ENCODE assay signal across 16 cellular contexts in genomic region chr2:58709687-58710354, GRCh38.
DNase-seq lines count a peak whose midpoint lies in the region; ATAC-seq, FAIRE-seq and TF ChIP-seq lines count a peak whose summit lies in the region.
"Had no signal": no experiment of that assay in that cellular context is flagged by ENCODE, and none has a peak within 500 bp of the region (broad histone marks: within the 10 kb centered on the region; RNA-seq: fewer than 3 reads in every experiment).

No MANE protein-coding gene starts in this region.

- peak overlapping the region; percentile 62 for H2AFZ ChIP-seq in Loucy (ENCODE audit: low read length)
- no peak overlapping the region for H2AFZ ChIP-seq in neural progenitor cell (replicated peaks)
- H2AFZ ChIP-seq in PC-9: no peak overlapping the region

- H3K4me1 Mint-ChIP-seq in WTC11: peaks cover 4% of the 10 kb centered on the region
- peaks cover 13% of the 10 kb centered on the region for H3K4me1 Mint-ChIP-seq in neural progenitor cell
- H3K4me1 Mint-ChIP-seq: B cell had no signal

- peak; percentile 42 to 58; a peak in 4 of 6 replicates for ATAC-seq in A549
- ATAC-seq in WTC11: peak; percentile 27; the same call in 1 of the 2 replicates
- ATAC-seq in HG02763 (IDR thresholded peaks at IDR 0.05; ENCODE audit: unreplicated experiment): no peak
- ATAC-seq: HepG2 had no signal

- no peaks in the 10 kb centered on the region for H3F3A ChIP-seq in Loucy (ENCODE audit: low read depth)
- peaks cover 8% of the 10 kb centered on the region for H3F3A ChIP-seq in neural progenitor cell (ENCODE audit: low read depth)
- no peaks in the 10 kb centered on the region for H3F3A ChIP-seq in PC-9 (ENCODE audit: insufficient read depth, low read depth)

- intact Hi-C loops in PC-9 (cut with micrococcal nuclease; ENCODE audit: unreplicated experiment): no loop called here

- no peak for TF ChIP-seq RAD21 in A549 (conservative IDR thresholded peaks at IDR 0.05 in 1 of 2, IDR thresholded peaks at IDR 0.05 in 1 of 2)

- H3K27me3 ChIP-seq in Loucy (ENCODE audit: insufficient read depth, low read length, poor library complexity, severe bottlenecking) (no peaks in the 10 kb centered on the region), neural progenitor cell (no peaks in the 10 kb centered on the region), PC-9 (ENCODE audit: insufficient read depth, low read depth) (no peaks in the 10 kb centered on the region)

- CTCF ChIA-PET in A549 (lab: Yijun Ruan, JAX): no interaction called here
- CTCF ChIA-PET in WTC11 (lab: Charles Lee): no interaction called here
- CTCF ChIA-PET in PC-9 (lab: Charles Lee): no interaction called here

- TF ChIP-seq POLR2A in A549 (IDR thresholded peaks at IDR 0.05; ENCODE audit: low read length): no peak

- no peak for TF ChIP-seq EP300 in A549 (IDR thresholded peaks at IDR 0.05)

- H3K27me3 Mint-ChIP-seq in WTC11 (ENCODE audit: low read depth): no peaks in the 10 kb centered on the region
- peaks cover 2% of the 10 kb centered on the region for H3K27me3 Mint-ChIP-seq in neural progenitor cell (ENCODE audit: insufficient read depth, low read depth)
- H3K27me3 Mint-ChIP-seq: CD4-positive, alpha-beta T cell had no signal

- H3K4me2 ChIP-seq in A549: no peak overlapping the region
- H3K4me2 ChIP-seq in Loucy (ENCODE audit: low read depth, low read length, poor library complexity, severe bottlenecking): no peak overlapping the region
- no peak overlapping the region for H3K4me2 ChIP-seq in neural progenitor cell
- no peak overlapping the region for H3K4me2 ChIP-seq in PC-9

- H3K4me3 ChIP-seq in A549 (no peak overlapping the region), Loucy (ENCODE audit: low read length, poor library complexity, severe bottlenecking) (no peak overlapping the region), neural progenitor cell (no peak overlapping the region), PC-9 (no peak overlapping the region)

- TF ChIP-seq CTCF in A549 (IDR thresholded peaks at IDR 0.05) (no peak), Loucy (conservative IDR thresholded peaks at IDR 0.05; ENCODE audit: low read length) (no peak), WTC11 (IDR thresholded peaks at IDR 0.05) (no peak), neural progenitor cell (IDR thresholded peaks at IDR 0.05) (no peak), PC-9 (conservative IDR thresholded peaks at IDR 0.05) (no peak)

- H3K9ac ChIP-seq in Loucy (ENCODE audit: low read depth, low read length, poor library complexity, severe bottlenecking) (peak overlapping the region; percentile 29), neural progenitor cell (no peak overlapping the region)

- H3K4me1 ChIP-seq in A549: no peaks in the 10 kb centered on the region
- H3K4me1 ChIP-seq in Loucy (ENCODE audit: insufficient read depth, low read length, poor library complexity, severe bottlenecking): peaks cover 17% of the 10 kb centered on the region
- H3K4me1 ChIP-seq in neural progenitor cell: peaks cover 12% of the 10 kb centered on the region
- H3K4me1 ChIP-seq in PC-9 (replicated peaks; ENCODE audit: insufficient read depth): no peaks in the 10 kb centered on the region

- H3K9me2 ChIP-seq in Loucy (replicated peaks; ENCODE audit: low read depth, low read length) (no peaks in the 10 kb centered on the region), PC-9 (ENCODE audit: insufficient read depth) (no peaks in the 10 kb centered on the region)

- H3K36me3 Mint-ChIP-seq in WTC11: no peaks in the 10 kb centered on the region
- no peaks in the 10 kb centered on the region for H3K36me3 Mint-ChIP-seq in neural progenitor cell

- H4K20me1 ChIP-seq in Loucy (ENCODE audit: insufficient read depth, low read length, poor library complexity, severe bottlenecking): no peaks in the 10 kb centered on the region
- no peaks in the 10 kb centered on the region for H4K20me1 ChIP-seq in neural progenitor cell (ENCODE audit: low read depth)
- no peaks in the 10 kb centered on the region for H4K20me1 ChIP-seq in PC-9 (ENCODE audit: insufficient read depth)

- BruUV-seq in PC-9 (replicated peaks; lab: Mats Ljungman, UMichigan): no TSS peak

- H3K27ac ChIP-seq in A549 (no peak overlapping the region), neural progenitor cell (no peak overlapping the region), PC-9 (no peak overlapping the region)

- 12% methylated on average over 1 of the region's 1 CpG for WGBS in A549 (ENCODE audit: missing lambda C conversion rate)

- H3K4me3 Mint-ChIP-seq in WTC11 (no peak overlapping the region), neural progenitor cell (no peak overlapping the region)
- H3K4me3 Mint-ChIP-seq: B cell; CD4-positive, alpha-beta T cell; H9 had no signal

- H3K27ac Mint-ChIP-seq in WTC11 (0 out of 2 replicates have a peak overlapping the region, but pooled peaks have one; percentile 47), neural progenitor cell (peak overlapping the region; percentile 20)
- H3K27ac Mint-ChIP-seq: B cell; CD4-positive, alpha-beta T cell had no signal

- POLR2A ChIA-PET in A549 (lab: Yijun Ruan, JAX): interaction anchor here (0.6 kb wide), 1 partner anchor 1179 kb away, joined by 3 read pairs; no protein-coding TSS in a partner anchor
- POLR2A ChIA-PET in WTC11 (lab: Charles Lee): no interaction called here
- POLR2A ChIA-PET in PC-9 (lab: Charles Lee; ENCODE audit: unreplicated experiment): no interaction called here

- no peak for FAIRE-seq in A549 (lab: Jason Lieb, UNC)
- FAIRE-seq: GM12892, HepG2, HTR-8/SVneo had no signal

- DNase-seq in A549 (ENCODE audit: low read depth in 1 of 2, low spot score in 1 of 2) (no peak), WTC11 (ENCODE audit: low spot score) (no peak), neural progenitor cell (ENCODE audit: low spot score) (peak; percentile 23), PC-9 (no peak), NK-92 (lab: John Stamatoyannopoulos, UW; ENCODE audit: unreplicated experiment) (no peak)
- DNase-seq: C1 segment of cervical spinal cord; CD4-positive, alpha-beta T cell; DMS79; GOT3; H9 had no signal

- no peaks in the 10 kb centered on the region for H3K9me3 Mint-ChIP-seq in WTC11
- H3K9me3 Mint-ChIP-seq in neural progenitor cell: no peaks in the 10 kb centered on the region
- H3K9me3 Mint-ChIP-seq: CD4-positive, alpha-beta T cell; H9 had no signal

- H3K9me3 ChIP-seq in A549: no peaks in the 10 kb centered on the region
- H3K9me3 ChIP-seq in Loucy (ENCODE audit: insufficient read depth, low read depth, low read length): no peaks in the 10 kb centered on the region
- no peaks in the 10 kb centered on the region for H3K9me3 ChIP-seq in neural progenitor cell (ENCODE audit: low read depth)
- no peaks in the 10 kb centered on the region for H3K9me3 ChIP-seq in PC-9 (ENCODE audit: insufficient read depth, low read depth)

- no peaks in the 10 kb centered on the region for H3K79me2 ChIP-seq in Loucy (ENCODE audit: insufficient read depth, low read length)
- H3K79me2 ChIP-seq in neural progenitor cell (ENCODE audit: low read depth): no peaks in the 10 kb centered on the region
- no peaks in the 10 kb centered on the region for H3K79me2 ChIP-seq in PC-9 (ENCODE audit: low read depth)

- H3K36me3 ChIP-seq in Loucy (ENCODE audit: insufficient read depth, low read length): no peaks in the 10 kb centered on the region
- H3K36me3 ChIP-seq in neural progenitor cell: no peaks in the 10 kb centered on the region
- H3K36me3 ChIP-seq in PC-9 (ENCODE audit: low read depth): no peaks in the 10 kb centered on the region

TF ChIP-seq in A549, 52 proteins besides CTCF, POLR2A, EP300 and RAD21 (continues in another document):
- no peak for TF ChIP-seq NPAS2 (CRISPR knock-in tag; IDR thresholded peaks at IDR 0.05; ENCODE audit: borderline replicate concordance)
- no peak for TF ChIP-seq HOXA7 (CRISPR knock-in tag; IDR thresholded peaks at IDR 0.05)
- TF ChIP-seq EHMT2 (IDR thresholded peaks at IDR 0.05; ENCODE audit: low read depth): no peak
- no peak for TF ChIP-seq SMC3 (IDR thresholded peaks at IDR 0.05)
- TF ChIP-seq HDAC2 (IDR thresholded peaks at IDR 0.05): no peak
- no peak for TF ChIP-seq RNF2 (IDR thresholded peaks at IDR 0.05; ENCODE audit: borderline replicate concordance, low read depth)
- no peak for TF ChIP-seq ZSCAN20 (CRISPR knock-in tag; IDR thresholded peaks at IDR 0.05)
- no peak for TF ChIP-seq ZNF302 (CRISPR knock-in tag; IDR thresholded peaks at IDR 0.05)
- no peak for TF ChIP-seq E2F6 (IDR thresholded peaks at IDR 0.05; ENCODE audit: borderline replicate concordance, low read depth)

TF ChIP-seq in WTC11, 78 proteins besides CTCF, POLR2A, EP300 and RAD21 (continues in another document):
- TF ChIP-seq USF2 (CRISPR knock-in tag; IDR thresholded peaks at IDR 0.05) (no peak), ZNF671 (CRISPR knock-in tag; IDR thresholded peaks at IDR 0.05) (no peak), TP53 (CRISPR knock-in tag; IDR thresholded peaks at IDR 0.05) (no peak), SOX15 (CRISPR knock-in tag; IDR thresholded peaks at IDR 0.05) (no peak), ZNF425 (CRISPR knock-in tag; conservative IDR thresholded peaks at IDR 0.05) (no peak), ZMAT4 (CRISPR knock-in tag; IDR thresholded peaks at IDR 0.05) (no peak)
